16 cellular contexts compared by ENCODE assay signal in the genomic region with DNA sequence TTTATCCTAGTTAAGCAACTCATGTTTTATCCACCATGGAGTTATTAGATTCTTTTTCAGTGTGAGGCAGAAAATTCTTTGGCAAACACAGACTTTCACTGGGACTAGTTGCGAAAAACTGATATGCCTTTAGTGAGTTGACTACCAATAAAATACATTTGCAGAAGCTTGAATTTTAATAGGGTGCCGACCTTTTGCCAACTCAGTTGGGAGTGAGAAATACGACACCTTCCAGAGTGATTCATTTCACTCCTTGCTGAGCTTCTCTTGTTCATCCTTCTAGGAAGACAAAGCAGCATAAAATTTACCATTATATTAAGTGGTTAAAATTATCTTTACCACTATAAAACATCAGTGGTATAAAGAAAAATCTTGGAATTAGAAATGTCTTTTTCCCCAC. TPM values are rescaled to one million over a fixed set of nuclear protein-coding genes. Genes with fewer than 3 reads are reported as not detected.
DNase-seq lines count a peak whose midpoint lies in the region; FAIRE-seq and TF ChIP-seq lines count a peak whose summit lies in the region.
"Had no signal": no experiment of that assay in that cellular context is flagged by ENCODE, and none has a peak within 500 bp of the region (broad histone marks: within the 10 kb centered on the region; RNA-seq: fewer than 3 reads in every experiment).

No MANE protein-coding gene starts in this region.

- 39 to 51% methylated on average over 3 of the region's 3 CpGs for WGBS in tibial nerve, 2 donors

- H3K4me1 ChIP-seq in tibial nerve = no peaks in the 10 kb centered on the region

- no peak for TF ChIP-seq POLR2A in tibial nerve (IDR thresholded peaks at IDR 0.05)

- no peak for TF ChIP-seq EP300 in tibial nerve (IDR thresholded peaks at IDR 0.05)

- CTCF ChIA-PET in RWPE1 (lab: Yijun Ruan, JAX) = interaction anchor here (0.7 to 0.9 kb wide), 2 partner anchors 10 to 84 kb away, joined by 3 to 4 read pairs; no protein-coding TSS in a partner anchor

- no peaks in the 10 kb centered on the region for H3K9me3 ChIP-seq in tibial nerve

- no peaks in the 10 kb centered on the region for H3K4me1 Mint-ChIP-seq in activated CD4-positive, alpha-beta T cell treated with anti-CD3 and anti-CD28 coated beads, Interleukin-2, amount 10 ng/mL, durations not matched to agents 24 days and 14 days

- H3K4me3 ChIP-seq in tibial nerve = no peak overlapping the region
- H3K4me3 ChIP-seq: GM12878, GM23248 had no signal

- no peak for FAIRE-seq in GM19239 (lab: Jason Lieb, UNC)
- FAIRE-seq: GM12878, GM18507, HepG2 had no signal

- H3K9me3 Mint-ChIP-seq in activated CD4-positive, alpha-beta T cell treated with anti-CD3 and anti-CD28 coated beads, Interleukin-2, amount 10 ng/mL, durations not matched to agents 24 days and 14 days = no peaks in the 10 kb centered on the region

- DNase-seq in COR-L47 (lab: John Stamatoyannopoulos, UW) (peak; percentile 40), NCI-H146 (lab: John Stamatoyannopoulos, UW) (peak; percentile 76), RWPE1 (ENCODE audit: low spot score) (peak; percentile 8), left kidney (ENCODE audit: low read depth, low spot score) (peak; percentile 59), GM19239 (ENCODE audit: insufficient read length, low spot score) (no peak), cerebellum (ENCODE audit: low spot score) (no peak), tibial nerve (ENCODE audit: low spot score in 2 of 2) (no peak)
- no peak for DNase-seq in activated CD4-positive, alpha-beta T cell treated with anti-CD3 and anti-CD28 coated beads, Interleukin-2, amount 10 ng/mL, durations not matched to agents 24 days and 14 days
- DNase-seq: AML-193, GM23248, NCI-H2227 treated with DMSO at 0.1 percent for 48 hours, SIG-M5 had no signal

- no peaks in the 10 kb centered on the region for H3K27me3 Mint-ChIP-seq in activated CD4-positive, alpha-beta T cell treated with anti-CD3 and anti-CD28 coated beads, Interleukin-2, amount 10 ng/mL, durations not matched to agents 24 days and 14 days

- no peaks in the 10 kb centered on the region for H3K36me3 ChIP-seq in tibial nerve

- no peaks in the 10 kb centered on the region for H3K27me3 ChIP-seq in tibial nerve

- no peak overlapping the region for H3K27ac Mint-ChIP-seq in activated CD4-positive, alpha-beta T cell treated with anti-CD3 and anti-CD28 coated beads, Interleukin-2, amount 10 ng/mL, durations not matched to agents 24 days and 14 days

- no peaks in the 10 kb centered on the region for H3K36me3 Mint-ChIP-seq in activated CD4-positive, alpha-beta T cell treated with anti-CD3 and anti-CD28 coated beads, Interleukin-2, amount 10 ng/mL, durations not matched to agents 24 days and 14 days (ENCODE audit: low read depth)

- POLR2A ChIA-PET in RWPE1 (lab: Yijun Ruan, JAX; ENCODE audit: low non-redundant PET) = no interaction called here

- H3K27ac ChIP-seq in RWPE1 (no peak overlapping the region), tibial nerve (no peak overlapping the region)
- H3K27ac ChIP-seq: GM23248, KMS-11 had no signal

- intact Hi-C loops in activated CD4-positive, alpha-beta T cell treated with anti-CD3 and anti-CD28 coated beads, Interleukin-2, amount 10 ng/mL, durations not matched to agents 24 days and 14 days (cut with micrococcal nuclease) = no loop called here

- TF ChIP-seq CTCF in RWPE1 (conservative IDR thresholded peaks at IDR 0.05; ENCODE audit: low read depth) = no peak
- no peak for TF ChIP-seq CTCF in tibial nerve (IDR thresholded peaks at IDR 0.05)

- no peak overlapping the region for H3K4me3 Mint-ChIP-seq in activated CD4-positive, alpha-beta T cell treated with anti-CD3 and anti-CD28 coated beads, Interleukin-2, amount 10 ng/mL, durations not matched to agents 24 days and 14 days

RNA-seq across cellular contexts. Expression of a gene that starts 1.2 kb away (rescaled TPM):
- not detected in 2 replicates for total RNA-seq in activated CD4-positive, alpha-beta T cell treated with anti-CD3 and anti-CD28 coated beads, Interleukin-2, amount 10 ng/mL, durations not matched to agents 24 days and 14 days
- total RNA-seq in cerebellum (not detected), tibial nerve (not detected)
- total RNA-seq: GM12878, GM23248, HepG2 had no signal

RNA-seq across cellular contexts. Expression of a gene that starts 12.1 kb away (rescaled TPM):
- not detected in 2 replicates for total RNA-seq in activated CD4-positive, alpha-beta T cell treated with anti-CD3 and anti-CD28 coated beads, Interleukin-2, amount 10 ng/mL, durations not matched to agents 24 days and 14 days
- total RNA-seq in cerebellum (not detected), tibial nerve (not detected)
- total RNA-seq: GM12878, GM23248, HepG2 had no signal

RNA-seq across cellular contexts. Expression of a gene that starts 22.5 kb away (rescaled TPM):
- total RNA-seq in activated CD4-positive, alpha-beta T cell treated with anti-CD3 and anti-CD28 coated beads, Interleukin-2, amount 10 ng/mL, durations not matched to agents 24 days and 14 days = not detected in 2 replicates
- not detected for total RNA-seq in cerebellum
- not detected for total RNA-seq in tibial nerve
- total RNA-seq: GM12878, GM23248, HepG2 had no signal

RNA-seq across cellular contexts. Expression of a gene that starts 29.5 kb away (rescaled TPM):
- not detected in 2 replicates for total RNA-seq in activated CD4-positive, alpha-beta T cell treated with anti-CD3 and anti-CD28 coated beads, Interleukin-2, amount 10 ng/mL, durations not matched to agents 24 days and 14 days
- total RNA-seq in cerebellum (not detected), tibial nerve (not detected)
- total RNA-seq: GM12878, GM23248, HepG2 had no signal

RNA-seq across cellular contexts. Expression of a gene that starts 46.3 kb away (rescaled TPM):
- not detected in 2 replicates for total RNA-seq in activated CD4-positive, alpha-beta T cell treated with anti-CD3 and anti-CD28 coated beads, Interleukin-2, amount 10 ng/mL, durations not matched to agents 24 days and 14 days
- not detected for total RNA-seq in cerebellum
- total RNA-seq in tibial nerve = not detected
- total RNA-seq: GM12878, GM23248, HepG2 had no signal

Comparison
In these comparisons a context has a peak if more than half of its experiments do, and no peak if none do; other contexts are left out.
1. DNase-seq: peak in COR-L47 (single experiment), NCI-H146 (single experiment), RWPE1 (single experiment) and left kidney (single experiment); none in activated CD4-positive, alpha-beta T cell treated with anti-CD3 and anti-CD28 coated beads, Interleukin-2, amount 10 ng/mL, durations not matched to agents 24 days and 14 days (single experiment), GM19239 (single experiment), cerebellum (single experiment) and tibial nerve (0 of 2).